18 cellular contexts compared by ENCODE assay signal in genomic region chr5:137960819-137961218, GRCh38.
"Had no signal": no experiment of that assay in that cellular context is flagged by ENCODE, and none has a peak within 500 bp of the region (broad histone marks: within the 10 kb centered on the region; RNA-seq: fewer than 3 reads in every experiment).

No MANE protein-coding gene starts in this region.

- ATAC-seq: activated CD4-positive, alpha-beta T cell treated with anti-CD3 and anti-CD28 coated beads for 36 hours; left colon; stimulated activated naive B cell treated with anti-CD40 and anti-IgM and Interleukin-4, amounts not matched to agents 10 μg/mL and 1 μg/mL and 100 μg/mL, for 72 hours had no signal

- H3K9ac ChIP-seq: neural progenitor cell had no signal

- H2AFZ ChIP-seq: neural progenitor cell had no signal

- H3K4me2 ChIP-seq: neural progenitor cell had no signal

- FAIRE-seq: frontal cortex had no signal

- H3K27me3 ChIP-seq: neural progenitor cell, ovary had no signal

- H3K4me1 Mint-ChIP-seq: activated CD4-positive, alpha-beta memory T cell treated with anti-CD3 and anti-CD28 coated beads, Interleukin-2, amount 10 ng/mL, durations not matched to agents 7 days and 5 days; activated CD4-positive, alpha-beta T cell treated with anti-CD3 and anti-CD28 coated beads for 36 hours; neural progenitor cell had no signal

- H3K4me1 ChIP-seq: neural progenitor cell had no signal

- H3K4me3 ChIP-seq: lung, neural progenitor cell, ovary had no signal

- H3K9me3 ChIP-seq: ovary had no signal

- H3K27ac ChIP-seq: epithelial cell of prostate, neural progenitor cell, ovary had no signal

- H3K4me3 Mint-ChIP-seq: activated CD4-positive, alpha-beta memory T cell treated with anti-CD3 and anti-CD28 coated beads, Interleukin-2, amount 10 ng/mL, durations not matched to agents 7 days and 5 days; activated CD4-positive, alpha-beta T cell treated with anti-CD3 and anti-CD28 coated beads for 36 hours; activated naive CD8-positive, alpha-beta T cell treated with anti-CD3 and anti-CD28 coated beads, Interleukin-2, amount 10 ng/mL, durations not matched to agents 7 days and 5 days; brain; dendritic cell treated with granulocyte-macrophage colony-stimulating factor and Interleukin-4, amounts not matched to agents 40 ng/mL and 50 ng/mL, for 4 days; neural progenitor cell; stimulated activated naive B cell treated with anti-CD40 and anti-IgM and Interleukin-4, amounts not matched to agents 10 μg/mL and 1 μg/mL and 100 μg/mL, for 72 hours had no signal

- H3K9me3 Mint-ChIP-seq: activated CD4-positive, alpha-beta memory T cell treated with anti-CD3 and anti-CD28 coated beads, Interleukin-2, amount 10 ng/mL, durations not matched to agents 7 days and 5 days; activated naive CD8-positive, alpha-beta T cell treated with anti-CD3 and anti-CD28 coated beads, Interleukin-2, amount 10 ng/mL, durations not matched to agents 7 days and 5 days; brain; dendritic cell treated with granulocyte-macrophage colony-stimulating factor and Interleukin-4, amounts not matched to agents 40 ng/mL and 50 ng/mL, for 4 days; neural progenitor cell; stimulated activated naive B cell treated with anti-CD40 and anti-IgM and Interleukin-4, amounts not matched to agents 10 μg/mL and 1 μg/mL and 100 μg/mL, for 72 hours had no signal

- H3K27me3 Mint-ChIP-seq: activated CD4-positive, alpha-beta memory T cell treated with anti-CD3 and anti-CD28 coated beads, Interleukin-2, amount 10 ng/mL, durations not matched to agents 7 days and 5 days; activated CD4-positive, alpha-beta T cell treated with anti-CD3 and anti-CD28 coated beads for 36 hours; activated naive CD8-positive, alpha-beta T cell treated with anti-CD3 and anti-CD28 coated beads, Interleukin-2, amount 10 ng/mL, durations not matched to agents 7 days and 5 days; brain; dendritic cell treated with granulocyte-macrophage colony-stimulating factor and Interleukin-4, amounts not matched to agents 40 ng/mL and 50 ng/mL, for 4 days; stimulated activated naive B cell treated with anti-CD40 and anti-IgM and Interleukin-4, amounts not matched to agents 10 μg/mL and 1 μg/mL and 100 μg/mL, for 72 hours had no signal

- DNase-seq: activated CD4-positive, alpha-beta memory T cell treated with anti-CD3 and anti-CD28 coated beads, Interleukin-2, amount 10 ng/mL, durations not matched to agents 7 days and 5 days; activated CD4-positive, alpha-beta T cell treated with anti-CD3 and anti-CD28 coated beads for 36 hours; activated gamma-delta T cell treated with Interleukin-2 at 50 U/mL for 16 hours; activated naive CD8-positive, alpha-beta T cell treated with anti-CD3 and anti-CD28 coated beads, Interleukin-2, amount 10 ng/mL, durations not matched to agents 7 days and 5 days; activated T-cell treated with anti-CD3 and anti-CD28 coated beads, Interleukin-2, amount 50 U/mL, for 48 hours; left colon; midbrain; ovary; stimulated activated CD4-positive, alpha-beta T cell treated with anti-CD3 and anti-CD28 coated beads, Interleukin-2, amount 100 ng/mL, for 48 hours; stimulated activated naive B cell treated with anti-CD40 and anti-IgM and Interleukin-4, amounts not matched to agents 10 μg/mL and 1 μg/mL and 100 μg/mL, for 72 hours; T-helper 9 cell; trophoblast cell had no signal

- H3K36me3 ChIP-seq: ovary had no signal

- H3K27ac Mint-ChIP-seq: activated CD4-positive, alpha-beta memory T cell treated with anti-CD3 and anti-CD28 coated beads, Interleukin-2, amount 10 ng/mL, durations not matched to agents 7 days and 5 days; activated CD4-positive, alpha-beta T cell treated with anti-CD3 and anti-CD28 coated beads for 36 hours; activated naive CD8-positive, alpha-beta T cell treated with anti-CD3 and anti-CD28 coated beads, Interleukin-2, amount 10 ng/mL, durations not matched to agents 7 days and 5 days; dendritic cell treated with granulocyte-macrophage colony-stimulating factor and Interleukin-4, amounts not matched to agents 40 ng/mL and 50 ng/mL, for 4 days; neural progenitor cell had no signal
